8 cellular contexts compared by ENCODE assay signal in genomic region chr5:126446498-126447224, GRCh38. TPM values are rescaled to one million over a fixed set of nuclear protein-coding genes. Genes with fewer than 3 reads are reported as not detected.
DNase-seq lines count a peak whose midpoint lies in the region; TF ChIP-seq lines count a peak whose summit lies in the region.

No MANE protein-coding gene starts in this region.

- peaks cover 77% of the 10 kb centered on the region for H3K4me1 Mint-ChIP-seq in chondrocyte (ENCODE audit: low read depth)

- no peak for TF ChIP-seq CTCF in chondrocyte (IDR thresholded peaks at IDR 0.05)

- H3K27ac Mint-ChIP-seq in chondrocyte (ENCODE audit: unreplicated experiment): peak overlapping the region; percentile 94

- peak; percentile 4 for DNase-seq in DMS79 treated with DMSO at 0.1 percent for 48 hours (lab: John Stamatoyannopoulos, UW)
- no peak for DNase-seq in DMS79 (lab: John Stamatoyannopoulos, UW)
- DNase-seq in LHCN-M2 (ENCODE audit: low read depth): peak; percentile 76
- no peak for DNase-seq in chondrocyte (ENCODE audit: low spot score)
- peak; percentile 37 for DNase-seq in stimulated activated CD4-positive, alpha-beta T cell treated with anti-CD3 and anti-CD28 coated beads, Interleukin-2, amount 100 ng/mL, for 4 hours (ENCODE audit: low read depth)
- no peak for DNase-seq in NCI-H2029 (lab: John Stamatoyannopoulos, UW)
- DNase-seq in CD1c-positive myeloid dendritic cell (ENCODE audit: extremely low spot score): no peak
- DNase-seq in germinal center (ENCODE audit: low spot score): no peak

- H3K27me3 Mint-ChIP-seq in chondrocyte (ENCODE audit: low read depth): no peaks in the 10 kb centered on the region

- peaks cover 22% of the 10 kb centered on the region for H3K36me3 Mint-ChIP-seq in chondrocyte (ENCODE audit: low read depth)

- H3K4me3 Mint-ChIP-seq in chondrocyte (ENCODE audit: unreplicated experiment): peak overlapping the region; percentile 24

- H3K9me3 Mint-ChIP-seq in chondrocyte (ENCODE audit: low read depth): no peaks in the 10 kb centered on the region

RNA-seq across cellular contexts. Expression of gene GRAMD2B, which starts 23.5 kb away (rescaled TPM):
- total RNA-seq in LHCN-M2 (2014; rRNA removed) (16.3 and 23.1 TPM in 2 replicates), chondrocyte (56.5 to 72.4 TPM (median 61.5 TPM) in 3 replicates)
- polyA plus RNA-seq in LHCN-M2 (2012): 53.8 TPM

Comparison
In these comparisons a context has a peak if more than half of its experiments do, and no peak if none do; other contexts are left out.
1. DNase-seq: peak in DMS79 treated with DMSO at 0.1 percent for 48 hours (single experiment), LHCN-M2 (single experiment) and stimulated activated CD4-positive, alpha-beta T cell treated with anti-CD3 and anti-CD28 coated beads, Interleukin-2, amount 100 ng/mL, for 4 hours (single experiment); none in DMS79 (single experiment), chondrocyte (single experiment), NCI-H2029 (single experiment), CD1c-positive myeloid dendritic cell (single experiment) and germinal center (single experiment).